In genomic region chr3:124044961-124045360, GRCh38 we compare ENCODE assay signal across 26 cellular contexts. TPM values are rescaled to one million over a fixed set of nuclear protein-coding genes. Genes with fewer than 3 reads are reported as not detected.
"Had no signal": no experiment of that assay in that cellular context is flagged by ENCODE, and none has a peak within 500 bp of the region (broad histone marks: within the 10 kb centered on the region; RNA-seq: fewer than 3 reads in every experiment).

No MANE protein-coding gene starts in this region.

- H3K9me3 Mint-ChIP-seq: endodermal cell; memory B cell; natural killer cell; stimulated activated naive B cell treated with anti-CD40 and anti-IgM and Interleukin-4, amounts not matched to agents 10 μg/mL and 1 μg/mL and 100 μg/mL, for 72 hours; stimulated activated naive CD8-positive, alpha-beta T cell treated with anti-CD3 and anti-CD28 coated beads, Interleukin-15, Interleukin-2, amounts not matched to agents 100 ng/mL and 50 ng/mL, for 24 hours had no signal

- H3K27ac ChIP-seq: dorsolateral prefrontal cortex, epithelial cell of prostate, gastrocnemius medialis, heart left ventricle, hepatocyte, pancreas, right lobe of liver, thoracic aorta, tibial nerve, upper lobe of left lung, uterus had no signal

- H3K4me1 Mint-ChIP-seq: endodermal cell; memory B cell; natural killer cell; stimulated activated naive B cell treated with anti-CD40 and anti-IgM and Interleukin-4, amounts not matched to agents 10 μg/mL and 1 μg/mL and 100 μg/mL, for 72 hours had no signal

- DNase-seq: dorsolateral prefrontal cortex; effector CD8-positive, alpha-beta T cell; endodermal cell; foreskin fibroblast; gastrocnemius medialis; heart left ventricle; kidney; natural killer cell; occipital lobe; pancreas; right lobe of liver; small intestine; stimulated activated CD4-positive, alpha-beta T cell treated with anti-CD3 and anti-CD28 coated beads, Interleukin-15, amount 100 ng/mL, for 24 hours; stimulated activated CD4-positive, alpha-beta T cell treated with anti-CD3 and anti-CD28 coated beads, Interleukin-2, amount 100 ng/mL, for 48 hours; stimulated activated naive B cell treated with anti-CD40 and anti-IgM and Interleukin-4, amounts not matched to agents 10 μg/mL and 1 μg/mL and 100 μg/mL, for 72 hours; upper lobe of left lung; uterus had no signal

- H3K27ac Mint-ChIP-seq: endodermal cell; memory B cell; natural killer cell; stimulated activated naive B cell treated with anti-CD40 and anti-IgM and Interleukin-4, amounts not matched to agents 10 μg/mL and 1 μg/mL and 100 μg/mL, for 72 hours; stimulated activated naive CD8-positive, alpha-beta T cell treated with anti-CD3 and anti-CD28 coated beads, Interleukin-15, Interleukin-2, amounts not matched to agents 100 ng/mL and 50 ng/mL, for 24 hours had no signal

- H3K4me3 Mint-ChIP-seq: endodermal cell; memory B cell; natural killer cell; stimulated activated naive B cell treated with anti-CD40 and anti-IgM and Interleukin-4, amounts not matched to agents 10 μg/mL and 1 μg/mL and 100 μg/mL, for 72 hours; stimulated activated naive CD8-positive, alpha-beta T cell treated with anti-CD3 and anti-CD28 coated beads, Interleukin-15, Interleukin-2, amounts not matched to agents 100 ng/mL and 50 ng/mL, for 24 hours had no signal

- H3K36me3 Mint-ChIP-seq: memory B cell; natural killer cell; stimulated activated naive B cell treated with anti-CD40 and anti-IgM and Interleukin-4, amounts not matched to agents 10 μg/mL and 1 μg/mL and 100 μg/mL, for 72 hours had no signal

RNA-seq across cellular contexts. Expression of gene ROPN1, which starts 53.0 kb away (rescaled TPM):
- polyA plus RNA-seq: hepatocyte, liver, lung, neural cell, pancreas, small intestine had no signal
